Comparison of ENCODE assay signal across 8 cellular contexts in the genomic region with DNA sequence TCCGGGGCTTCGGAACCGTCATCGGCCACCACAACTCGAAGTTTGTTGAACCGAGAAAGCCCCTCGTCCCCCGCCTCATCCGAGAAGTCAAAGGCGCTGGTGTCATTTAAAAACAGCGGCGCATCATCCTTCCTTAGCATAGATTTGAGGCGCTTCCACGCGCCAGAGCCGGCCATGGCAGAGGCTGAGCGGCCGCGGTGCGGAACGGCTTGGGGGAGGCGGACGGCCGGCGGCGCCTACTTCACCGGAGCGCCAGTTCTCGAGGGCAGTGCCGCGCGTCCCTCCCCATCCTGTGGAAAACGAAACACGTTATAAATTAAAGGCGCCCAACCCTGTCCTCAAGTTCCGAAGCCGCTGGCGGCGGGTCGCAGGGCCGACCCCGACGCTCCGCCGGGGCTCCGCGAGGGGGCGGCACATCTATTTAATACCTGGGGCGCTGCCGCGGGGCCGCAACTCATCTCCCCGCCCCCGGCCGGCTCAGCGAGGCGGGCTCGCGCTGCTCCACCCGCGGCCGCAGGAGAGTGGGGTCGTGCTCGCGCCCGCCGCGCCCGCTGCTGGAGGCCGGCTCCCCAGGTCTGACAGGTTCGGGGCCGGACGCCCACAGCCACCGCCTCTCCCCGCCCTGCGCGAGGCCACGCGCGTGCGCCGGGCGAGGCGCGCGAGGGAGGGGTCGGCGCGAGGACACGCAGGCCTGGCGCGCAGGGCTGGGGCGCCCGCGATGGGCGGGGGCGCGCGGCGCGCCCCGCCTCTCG. TPM values are rescaled to one million over a fixed set of nuclear protein-coding genes. Genes with fewer than 3 reads are reported as not detected.
DNase-seq lines count a peak whose midpoint lies in the region; ATAC-seq and TF ChIP-seq lines count a peak whose summit lies in the region.

Gene SLC30A4 (minus strand): TSS at position 577 of the 752 bp plus-strand sequence. CDS start 401 bp downstream, at position 176.

- H2AK5ac ChIP-seq in IMR-90 (ENCODE audit: low read depth, low read length) = no peak within 1 kb of the TSS

- peak within 1 kb of the TSS; percentile 91 for H2AFZ ChIP-seq in IMR-90 (replicated peaks; ENCODE audit: low read length, poor library complexity)

- POLR2A ChIA-PET in IMR-90 (lab: Charles Lee; ENCODE audit: unreplicated experiment) = interaction anchor here (0.6 kb wide), 1 partner anchor 178 kb away, joined by 3 read pairs; no protein-coding TSS in a partner anchor

- TF ChIP-seq POLR2A in IMR-90 (IDR thresholded peaks at IDR 0.05; ENCODE audit: low read depth, low read length) (no peak), breast epithelium (IDR thresholded peaks at IDR 0.05) (no peak), spleen (IDR thresholded peaks at IDR 0.05) (peak in 1 of 3 donors; percentile 74)

- peak within 1 kb of the TSS; percentile 98 for H3K4me2 ChIP-seq in DOHH2 (ENCODE audit: low read length)
- H3K4me2 ChIP-seq in IMR-90 (ENCODE audit: low read depth, low read length) = peak within 1 kb of the TSS; percentile 99

- H2BK20ac ChIP-seq in IMR-90 (ENCODE audit: low read depth, low read length) = no peak within 1 kb of the TSS

- H4K20me1 ChIP-seq in DOHH2 (ENCODE audit: control insufficient read depth, insufficient read depth, low read depth, low read length) (no peaks in the 10 kb centered on the region), IMR-90 (ENCODE audit: insufficient read depth, low read length) (no peaks in the 10 kb centered on the region)

- H3K79me2 ChIP-seq in DOHH2 (ENCODE audit: control insufficient read depth, low read length) = peaks cover 34% of the 10 kb centered on the region

- H2AK9ac ChIP-seq in IMR-90 (replicated peaks; ENCODE audit: low read depth, low read length, poor library complexity) = peak within 1 kb of the TSS; percentile 85

- H3K4ac ChIP-seq in IMR-90 (ENCODE audit: low read depth, low read length) = peak within 1 kb of the TSS; percentile 51

- H3K27ac ChIP-seq in DOHH2 (ENCODE audit: low read depth, low read length) = peak within 1 kb of the TSS; percentile 36
- H3K27ac ChIP-seq in IMR-90 (ENCODE audit: insufficient read depth, low read length) = peak within 1 kb of the TSS; percentile 14
- H3K27ac ChIP-seq in breast epithelium = peak within 1 kb of the TSS; percentile 79 to 92
- peak within 1 kb of the TSS; percentile 69 to 89 (median 86) for H3K27ac ChIP-seq in spleen

- DNase-seq in IMR-90 (peak; percentile 42), breast epithelium (ENCODE audit: low spot score in 2 of 2) (peak; percentile 58), inferior parietal cortex (ENCODE audit: extremely low spot score) (peak; percentile 69), spleen (peak; percentile 93), OCI-M2 (lab: John Stamatoyannopoulos, UW; ENCODE audit: unreplicated experiment) (no peak)

- H4K8ac ChIP-seq in IMR-90 (ENCODE audit: low read depth in 2 of 2, low read length in 2 of 2) = peak within 1 kb of the TSS; percentile 74 to 77

- peak within 1 kb of the TSS; percentile 90 for H3K23ac ChIP-seq in IMR-90 (ENCODE audit: low read depth, low read length)

- dilution Hi-C loops in IMR-90 (cut with HindIII; ENCODE audit: low sequenced_read_pairs, unreplicated experiment) = no loop called here

- peaks cover 70% of the 10 kb centered on the region for H3K4me1 ChIP-seq in DOHH2 (ENCODE audit: control insufficient read depth, low read length)
- H3K4me1 ChIP-seq in IMR-90 (ENCODE audit: control insufficient read depth, insufficient read depth, low read length) = no peaks in the 10 kb centered on the region
- no peaks in the 10 kb centered on the region for H3K4me1 ChIP-seq in breast epithelium
- H3K4me1 ChIP-seq in spleen = peaks cover 8 to 58% (median 31%) of the 10 kb centered on the region in 6 donors

- H2BK120ac ChIP-seq in IMR-90 (ENCODE audit: low read depth, low read length) = peak within 1 kb of the TSS; percentile 45; the same call in 1 of the 2 replicates

- CTCF ChIA-PET in IMR-90 (lab: Yijun Ruan, JAX) = no interaction called here

- H3K27me3 ChIP-seq in DOHH2 (ENCODE audit: control insufficient read depth, low read length) = no peaks in the 10 kb centered on the region
- no peaks in the 10 kb centered on the region for H3K27me3 ChIP-seq in IMR-90 (ENCODE audit: control insufficient read depth, insufficient read depth, low read length)
- H3K27me3 ChIP-seq in breast epithelium = no peaks in the 10 kb centered on the region
- H3K27me3 ChIP-seq in spleen (replicated peaks in 1 of 7) = peaks cover 0 to 22% (median 0%) of the 10 kb centered on the region in 7 donors

- TF ChIP-seq RAD21 in IMR-90 (IDR thresholded peaks at IDR 0.05; ENCODE audit: low read length) = no peak

- no TSS peak for BruUV-seq in IMR-90 (replicated peaks; lab: Mats Ljungman, UMichigan)

- H3K9me3 ChIP-seq in DOHH2 (ENCODE audit: control insufficient read depth, insufficient read depth, low read length) (no peaks in the 10 kb centered on the region), IMR-90 (ENCODE audit: control insufficient read depth, insufficient read depth, low read length) (no peaks in the 10 kb centered on the region), breast epithelium (no peaks in the 10 kb centered on the region), spleen (no peaks in the 10 kb centered on the region)

- no peaks in the 10 kb centered on the region for H3K9me1 ChIP-seq in IMR-90 (ENCODE audit: insufficient read depth, low read length)

- peak; percentile 63 for TF ChIP-seq CTCF in DOHH2 (IDR thresholded peaks at IDR 0.05; ENCODE audit: low read depth, low read length, poor library complexity, severe bottlenecking)
- TF ChIP-seq CTCF in IMR-90 (conservative IDR thresholded peaks at IDR 0.05; ENCODE audit: low read depth, low read length) = peak; percentile 36
- peak; percentile 20; the same call in 1 of the 2 replicates for TF ChIP-seq CTCF in WI38 (IDR thresholded peaks at IDR 0.05; ENCODE audit: low read depth, low read length)
- TF ChIP-seq CTCF in breast epithelium (IDR thresholded peaks at IDR 0.05) = peak in 1 of 3 donors; percentile 45
- peak in 9 of 11 experiments; percentile 20 to 68 (median 55) for TF ChIP-seq CTCF in spleen (IDR thresholded peaks at IDR 0.05 in 8 of 11, conservative IDR thresholded peaks at IDR 0.05 in 3 of 11)

- peak within 1 kb of the TSS; percentile 84 for H3K9ac ChIP-seq in IMR-90 (ENCODE audit: low read depth, low read length)

- intact Hi-C loops in IMR-90 (cut with micrococcal nuclease) = loop anchor here (2.0 to 5.0 kb wide), 2 partner anchors 64 to 90 kb away; partner anchors contain the start of gene BLOC1S6
- intact Hi-C loops in breast epithelium (cut with DNase I; ENCODE audit: low total_unique reads) = no loop called here
- intact Hi-C loops in spleen (cut with DNase I; ENCODE audit: low total_unique reads) = loop anchor here (10.0 kb wide), 1 partner anchor 62 kb away; the partner anchor contains the start of gene BLOC1S6

- H3K18ac ChIP-seq in IMR-90 (ENCODE audit: low read depth, low read length) = peak within 1 kb of the TSS; percentile 30

- no peaks in the 10 kb centered on the region for H3K9me2 ChIP-seq in DOHH2 (replicated peaks; ENCODE audit: control insufficient read depth, low read length)

- in situ Hi-C loops in IMR-90 (cut with MboI; ENCODE audit: low sequenced_read_pairs) = no loop called here

- peak within 1 kb of the TSS; percentile 18 for H4K91ac ChIP-seq in IMR-90 (ENCODE audit: insufficient read depth, low read depth, low read length)

- peak within 1 kb of the TSS; percentile 61 for H4K5ac ChIP-seq in IMR-90 (ENCODE audit: low read depth, low read length)

- peak within 1 kb of the TSS; percentile 91 for H3K14ac ChIP-seq in IMR-90 (replicated peaks; ENCODE audit: low read depth, low read length)

- WGBS in IMR-90 (ENCODE audit: extremely low coverage in 2 of 2, insufficient read length in 1 of 2), 2 experiments = 0% methylated on average over 78 of the region's 103 CpGs; no CpG with 5 or more reads in 1 of the 2 experiments
- 0 to 1% (median 0%) methylated on average over 17 to 103 of the region's 103 CpGs for WGBS in spleen, 5 donors

- H3K36me3 ChIP-seq in DOHH2 (ENCODE audit: control insufficient read depth, low read length) (peaks cover 15% of the 10 kb centered on the region), IMR-90 (ENCODE audit: control insufficient read depth, insufficient read depth, low read length) (no peaks in the 10 kb centered on the region), breast epithelium (no peaks in the 10 kb centered on the region), spleen (peaks cover 0 to 6% (median 0%) of the 10 kb centered on the region in 6 donors)

- H2BK5ac ChIP-seq in IMR-90 (ENCODE audit: low read depth, low read length, poor library complexity, severe bottlenecking) = no peak within 1 kb of the TSS

- peak; percentile 70 for ATAC-seq in GM21526 (IDR thresholded peaks at IDR 0.05; ENCODE audit: low FRiP score, unreplicated experiment)
- ATAC-seq in IMR-90 (ENCODE audit: low read depth) = peak; percentile 97

- H3K4me3 ChIP-seq in DOHH2 (ENCODE audit: low read length) (peak within 1 kb of the TSS; percentile 85), IMR-90 (ENCODE audit: insufficient read depth, low read depth, low read length) (peak within 1 kb of the TSS; percentile 83), WI38 (ENCODE audit: low read depth, low read length) (peak within 1 kb of the TSS; percentile 65), breast epithelium (peak within 1 kb of the TSS; percentile 75 to 85 (median 80)), spleen (peak within 1 kb of the TSS; percentile 73 to 92 (median 79))

- H3K56ac ChIP-seq in IMR-90 (ENCODE audit: extremely low read depth, insufficient read depth, low read length) = peak within 1 kb of the TSS; percentile 36; the same call in 1 of the 2 replicates

- peaks cover 27% of the 10 kb centered on the region for H3F3A ChIP-seq in DOHH2 (ENCODE audit: control insufficient read depth, insufficient read depth)

- H3K79me1 ChIP-seq in IMR-90 (ENCODE audit: low read depth in 1 of 2, low read length in 2 of 2) = peaks cover 0 to 4% of the 10 kb centered on the region in 2 experiments; a peak in 2 of 4 replicates

- H2BK15ac ChIP-seq in IMR-90 (ENCODE audit: low read depth, low read length) = peak within 1 kb of the TSS; percentile 1; the same call in 1 of the 3 replicates

TF ChIP-seq in IMR-90, 13 proteins besides CTCF, POLR2A, EP300 and RAD21:
- peak; percentile 61; the same call in 1 of the 2 replicates for TF ChIP-seq MXI1 (IDR thresholded peaks at IDR 0.05; ENCODE audit: borderline replicate concordance, low read depth, low read length)
- no peak for TF ChIP-seq FOS (IDR thresholded peaks at IDR 0.05; ENCODE audit: low read depth, low read length)
- 0 out of 2 replicates have a peak, but pooled peaks have one; percentile 7 for TF ChIP-seq SMC3 (IDR thresholded peaks at IDR 0.05; ENCODE audit: low read depth, low read length)
- peak; percentile 80; the same call in 1 of the 2 replicates for TF ChIP-seq MAZ (IDR thresholded peaks at IDR 0.05; ENCODE audit: borderline replicate concordance, low read depth, low read length)
- TF ChIP-seq RFX5 (IDR thresholded peaks at IDR 0.05; ENCODE audit: low read depth, low read length) = no peak

RNA-seq across cellular contexts. Expression of gene SLC30A4, which starts in this region (rescaled TPM):
- total RNA-seq in IMR-90 (2012; rRNA removed) = 5.6 and 7.5 TPM in 2 replicates
- polyA plus RNA-seq in IMR-90 (2012; rRNA removed) = 2.0 and 2.1 TPM in 2 replicates
- polyA plus RNA-seq in IMR-90 (2012; cell fraction: cytosol; rRNA removed) = 1.2 and 1.9 TPM in 2 replicates
- 0.55 and 2.0 TPM in 2 replicates for polyA plus RNA-seq in IMR-90 (2012; cell fraction: nucleus; rRNA removed; ENCODE audit: low replicate concordance)
- 10 to 100 TPM in 1 of 3 donors, 1 to 10 TPM in 2; 5.6 to 11.5 (median 5.9) TPM for total RNA-seq in breast epithelium
- total RNA-seq in spleen = 10 to 100 TPM in 3 of 7 donors, 1 to 10 TPM in 4; 6.8 to 11.8 (median 8.9) TPM
- polyA plus RNA-seq in spleen = 1 to 10 TPM; 1.0 to 2.4 (median 1.3) TPM

Comparison
In these comparisons a context has a peak if more than half of its experiments do, and no peak if none do; other contexts are left out.
1. H3K27ac ChIP-seq: peak in every context shown above with its lines; median percentile 86 in spleen; 86 in breast epithelium; 36 in DOHH2; 14 in IMR-90.